ENCODE assay signal across 24 cellular contexts in the genomic region with DNA sequence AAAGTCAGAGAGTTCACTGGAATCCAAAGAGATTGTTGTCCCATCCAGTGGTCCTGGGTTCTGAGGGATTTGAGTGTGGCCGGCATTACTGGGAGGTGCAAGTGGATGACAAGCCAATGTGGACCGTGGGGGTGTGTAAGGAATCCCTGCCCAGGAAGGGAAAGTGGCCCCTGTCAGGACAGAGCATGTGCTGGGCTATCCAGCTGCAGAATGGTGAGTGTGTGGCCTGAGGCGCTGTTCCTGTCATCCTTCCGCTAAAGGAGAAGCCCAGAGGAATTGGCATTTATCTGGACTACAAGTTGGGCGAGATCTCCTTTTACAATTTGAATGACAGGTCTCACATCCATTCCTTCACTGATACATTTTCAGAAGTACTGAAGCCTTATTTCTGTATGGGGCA. TPM values are rescaled to one million over a fixed set of nuclear protein-coding genes. Genes with fewer than 3 reads are reported as not detected.
"Had no signal": no experiment of that assay in that cellular context is flagged by ENCODE, and none has a peak within 500 bp of the region (broad histone marks: within the 10 kb centered on the region; RNA-seq: fewer than 3 reads in every experiment).

No MANE protein-coding gene starts in this region.

- ATAC-seq: heart right ventricle; left lobe of liver; mucosa of descending colon; naive thymus-derived CD8-positive, alpha-beta T cell; sciatic nerve had no signal

- H3K27me3 ChIP-seq: colonic mucosa had no signal

- DNase-seq: colonic mucosa; dermis blood vessel endothelial cell; heart right ventricle; hypothalamus; mucosa of descending colon; naive thymus-derived CD8-positive, alpha-beta T cell; posterior cingulate gyrus; stimulated activated CD4-positive, alpha-beta T cell treated with anti-CD3 and anti-CD28 coated beads, Interleukin-2, amount 100 ng/mL, for 24 hours; stimulated activated CD4-positive, alpha-beta T cell treated with anti-CD3 and anti-CD28 coated beads, Interleukin-4, amount 100 ng/mL, for 4 hours; stimulated activated naive CD4-positive, alpha-beta T cell had no signal

- H3K27ac ChIP-seq: colonic mucosa, heart right ventricle had no signal

- FAIRE-seq: frontal cortex, islet of Langerhans, urothelium cell line had no signal

- H3K4me1 ChIP-seq: colonic mucosa, heart right ventricle had no signal

- H3K36me3 ChIP-seq: colonic mucosa, heart right ventricle had no signal

- H3K4me3 ChIP-seq: colonic mucosa, heart right ventricle, mucosa of descending colon had no signal

- H3K4me3 Mint-ChIP-seq: naive thymus-derived CD8-positive, alpha-beta T cell; neural crest cell; type B pancreatic cell had no signal

- H3K36me3 Mint-ChIP-seq: naive thymus-derived CD8-positive, alpha-beta T cell; type B pancreatic cell had no signal

- H3K9me3 ChIP-seq: colonic mucosa, heart right ventricle, mucosa of descending colon had no signal

- H3K27ac Mint-ChIP-seq: naive thymus-derived CD8-positive, alpha-beta T cell; type B pancreatic cell had no signal

- H3K9me3 Mint-ChIP-seq: naive thymus-derived CD8-positive, alpha-beta T cell; neural crest cell; type B pancreatic cell had no signal

- H3K4me1 Mint-ChIP-seq: neural crest cell had no signal

RNA-seq across cellular contexts. Expression of gene TRIM60, which starts 20.4 kb away (rescaled TPM):
- total RNA-seq: colonic mucosa; dermis blood vessel endothelial cell; frontal cortex; glomerular endothelial cell; heart right ventricle; left lobe of liver; lower leg skin; mucosa of descending colon; naive thymus-derived CD8-positive, alpha-beta T cell; neural crest cell; osteocyte; pulmonary artery endothelial cell; sciatic nerve; skeletal muscle tissue had no signal
- polyA plus RNA-seq: esophagus; heart right ventricle; naive thymus-derived CD8-positive, alpha-beta T cell; thymus had no signal

RNA-seq across cellular contexts. Expression of gene TRIM61, which starts 33.9 kb away (rescaled TPM):
- total RNA-seq: dermis blood vessel endothelial cell, glomerular endothelial cell, lower leg skin, osteocyte, pulmonary artery endothelial cell had no signal

RNA-seq across cellular contexts. Expression of gene TRIM75, which starts 42.3 kb away (rescaled TPM):
- total RNA-seq: colonic mucosa; dermis blood vessel endothelial cell; frontal cortex; glomerular endothelial cell; heart right ventricle; left lobe of liver; lower leg skin; mucosa of descending colon; naive thymus-derived CD8-positive, alpha-beta T cell; neural crest cell; osteocyte; pulmonary artery endothelial cell; sciatic nerve had no signal
- polyA plus RNA-seq: esophagus; heart right ventricle; naive thymus-derived CD8-positive, alpha-beta T cell had no signal
